In genomic region chr12:124397807-124398577, GRCh38 we compare ENCODE assay signal across 12 cellular contexts.
DNase-seq lines count a peak whose midpoint lies in the region; ATAC-seq and TF ChIP-seq lines count a peak whose summit lies in the region.
"Had no signal": no experiment of that assay in that cellular context is flagged by ENCODE, and none has a peak within 500 bp of the region (broad histone marks: within the 10 kb centered on the region; RNA-seq: fewer than 3 reads in every experiment).

No MANE protein-coding gene starts in this region.

- H4K91ac ChIP-seq in neuronal stem cell (ENCODE audit: low read depth, low read length, poor library complexity): no peak overlapping the region

- no peaks in the 10 kb centered on the region for H3K27me3 ChIP-seq in MG63
- H3K27me3 ChIP-seq in breast epithelium: no peaks in the 10 kb centered on the region
- H3K27me3 ChIP-seq in neuronal stem cell (ENCODE audit: control insufficient read depth in 3 of 3, insufficient read depth in 3 of 3, low read depth in 1 of 3, low read length in 3 of 3): no peaks in the 10 kb centered on the region
- no peaks in the 10 kb centered on the region for H3K27me3 ChIP-seq in neural progenitor cell
- H3K27me3 ChIP-seq: cardiac muscle cell had no signal

- H2BK12ac ChIP-seq in neuronal stem cell (ENCODE audit: low read length): no peak overlapping the region

- H3K23ac ChIP-seq in neuronal stem cell (ENCODE audit: low read depth, low read length, poor library complexity): peak overlapping the region; percentile 26

- H3K4me3 ChIP-seq in MG63 (no peak overlapping the region), breast epithelium (no peak overlapping the region), neuronal stem cell (ENCODE audit: low read length in 2 of 2) (no peak overlapping the region), neural progenitor cell (no peak overlapping the region)
- H3K4me3 ChIP-seq: cardiac muscle cell had no signal

- H3K27ac Mint-ChIP-seq in Calu3 (ENCODE audit: unreplicated experiment) (peak overlapping the region; percentile 47), neural progenitor cell (no peak overlapping the region)

- H3K79me2 ChIP-seq in neural progenitor cell (ENCODE audit: low read depth): no peaks in the 10 kb centered on the region

- H3K4me1 Mint-ChIP-seq in Calu3 (ENCODE audit: low read depth, unreplicated experiment): peaks cover 31% of the 10 kb centered on the region
- H3K4me1 Mint-ChIP-seq in neural progenitor cell: peaks cover 32% of the 10 kb centered on the region

- no peak overlapping the region for H2BK5ac ChIP-seq in neuronal stem cell (ENCODE audit: low read length)

- peaks cover 97% of the 10 kb centered on the region for H3K36me3 Mint-ChIP-seq in Calu3 (ENCODE audit: insufficient read depth, unreplicated experiment)
- H3K36me3 Mint-ChIP-seq in neural progenitor cell: peaks cover 4% of the 10 kb centered on the region

- no peak overlapping the region for H3K14ac ChIP-seq in neuronal stem cell (ENCODE audit: low read length)

- BruUV-seq in Calu3 (replicated peaks; lab: Mats Ljungman, UMichigan): no TSS peak

- DNase-seq in Calu3 (peak; percentile 51), MG63 (peak; percentile 31), breast epithelium (ENCODE audit: low spot score in 2 of 2) (peak in 1 of 2 donors; percentile 58), neuronal stem cell (ENCODE audit: low spot score) (no peak), SW 1271 (lab: John Stamatoyannopoulos, UW) (no peak), neural progenitor cell (ENCODE audit: low spot score) (no peak), 8988T (no peak)
- DNase-seq: H7; stimulated activated CD4-positive, alpha-beta T cell treated with anti-CD3 and anti-CD28 coated beads, Interleukin-15, amount 100 ng/mL, for 24 hours; stimulated activated naive CD4-positive, alpha-beta T cell treated with Interleukin-2 at 50 U/mL for 16 hours had no signal

- H3F3A ChIP-seq in neural progenitor cell (ENCODE audit: low read depth): peaks cover 15% of the 10 kb centered on the region

- H2BK15ac ChIP-seq in neuronal stem cell (ENCODE audit: low read length): no peak overlapping the region

- no peak overlapping the region for H2AFZ ChIP-seq in neuronal stem cell (ENCODE audit: low read length)
- no peak overlapping the region for H2AFZ ChIP-seq in neural progenitor cell (replicated peaks)

- H3K9me3 Mint-ChIP-seq in Calu3 (ENCODE audit: low read depth, unreplicated experiment): no peaks in the 10 kb centered on the region
- no peaks in the 10 kb centered on the region for H3K9me3 Mint-ChIP-seq in neural progenitor cell

- peaks cover 62% of the 10 kb centered on the region for H4K20me1 ChIP-seq in neural progenitor cell (ENCODE audit: low read depth)

- H3K4me2 ChIP-seq in neuronal stem cell (ENCODE audit: insufficient read depth, low read length, poor library complexity, severe bottlenecking) (no peak overlapping the region), neural progenitor cell (no peak overlapping the region)

- TF ChIP-seq POLR2A in breast epithelium (IDR thresholded peaks at IDR 0.05): no peak

- intact Hi-C loops in Calu3 (cut with micrococcal nuclease; ENCODE audit: unreplicated experiment): loop anchor here (10.0 kb wide), 1 partner anchor 363 kb away; no protein-coding TSS in a partner anchor
- intact Hi-C loops in breast epithelium (cut with DNase I; ENCODE audit: low total_unique reads): no loop called here

- H3K79me1 ChIP-seq in neuronal stem cell (ENCODE audit: low read depth, low read length): no peaks in the 10 kb centered on the region

- CTCF ChIA-PET in Calu3 (lab: Charles Lee): interaction anchor here (0.6 to 0.8 kb wide), 2 partner anchors 8 to 238 kb away, joined by 3 to 4 read pairs; no protein-coding TSS in a partner anchor

- TF ChIP-seq CTCF in Calu3 (IDR thresholded peaks at IDR 0.05; ENCODE audit: unreplicated experiment) (no peak), breast epithelium (IDR thresholded peaks at IDR 0.05) (no peak), neural progenitor cell (IDR thresholded peaks at IDR 0.05) (no peak)

- H3K27ac ChIP-seq in breast epithelium: peak overlapping the region; percentile 84 to 88
- no peak overlapping the region for H3K27ac ChIP-seq in neuronal stem cell (replicated peaks; ENCODE audit: low read length)
- no peak overlapping the region for H3K27ac ChIP-seq in neural progenitor cell

- WGBS in neuronal stem cell (ENCODE audit: extremely low coverage in 2 of 2, insufficient read length in 2 of 2, insufficient replicate concordance in 1 of 2), 2 donors: no CpG with 5 or more reads among the region's 22 CpGs

- H3K9ac ChIP-seq in neuronal stem cell (ENCODE audit: low read depth, low read length, poor library complexity) (no peak overlapping the region), neural progenitor cell (no peak overlapping the region)

- peak overlapping the region; percentile 23 for H3K18ac ChIP-seq in neuronal stem cell (ENCODE audit: low read length)

- no peak overlapping the region for H4K8ac ChIP-seq in neuronal stem cell (ENCODE audit: low read depth, low read length)

- ATAC-seq in GM21447 (IDR thresholded peaks at IDR 0.05; ENCODE audit: unreplicated experiment): no peak

- peaks cover 7 to 14% of the 10 kb centered on the region in 2 donors for H3K4me1 ChIP-seq in breast epithelium
- peaks cover 7 to 19% of the 10 kb centered on the region in 2 donors for H3K4me1 ChIP-seq in neuronal stem cell (ENCODE audit: control insufficient read depth in 2 of 2, insufficient read depth in 1 of 2, low read depth in 1 of 2, low read length in 2 of 2)
- H3K4me1 ChIP-seq in neural progenitor cell: peaks cover 23% of the 10 kb centered on the region

- H3K36me3 ChIP-seq in MG63 (peaks cover 58% of the 10 kb centered on the region), breast epithelium (no peaks in the 10 kb centered on the region), neuronal stem cell (replicated peaks in 1 of 2; ENCODE audit: control insufficient read depth in 2 of 2, insufficient read depth in 2 of 2, low read length in 2 of 2) (peaks cover 26 to 70% of the 10 kb centered on the region in 2 donors), neural progenitor cell (no peaks in the 10 kb centered on the region)

- H3K4ac ChIP-seq in neuronal stem cell (ENCODE audit: low read length): no peak overlapping the region

- no peaks in the 10 kb centered on the region for H3K27me3 Mint-ChIP-seq in Calu3 (ENCODE audit: unreplicated experiment)
- peaks cover 11% of the 10 kb centered on the region for H3K27me3 Mint-ChIP-seq in neural progenitor cell (ENCODE audit: insufficient read depth, low read depth)

- H3K9me3 ChIP-seq in MG63 (no peaks in the 10 kb centered on the region), breast epithelium (no peaks in the 10 kb centered on the region), neuronal stem cell (replicated peaks in 1 of 2; ENCODE audit: control insufficient read depth in 2 of 2, insufficient read depth in 1 of 2, low read depth in 1 of 2, low read length in 2 of 2) (no peaks in the 10 kb centered on the region), neural progenitor cell (ENCODE audit: low read depth) (no peaks in the 10 kb centered on the region)

- H2BK120ac ChIP-seq in neuronal stem cell (ENCODE audit: low read depth, low read length): no peak overlapping the region

- no peak overlapping the region for H3K4me3 Mint-ChIP-seq in Calu3 (ENCODE audit: low read depth, unreplicated experiment)
- H3K4me3 Mint-ChIP-seq in neural progenitor cell: no peak overlapping the region

- H2AK5ac ChIP-seq in neuronal stem cell (ENCODE audit: low read depth, low read length): peak overlapping the region; percentile 38

Comparison
In these comparisons a context has a peak if more than half of its experiments do, and no peak if none do; other contexts are left out.
1. DNase-seq: peak in Calu3 (single experiment) and MG63 (single experiment); none in neuronal stem cell (single experiment), SW 1271 (0 of 2), neural progenitor cell (single experiment) and 8988T (single experiment).
2. H3K27ac ChIP-seq: peak in breast epithelium (2 of 2); none in neuronal stem cell (single experiment) and neural progenitor cell (single experiment).